In genomic region chr2:222907048-222907447, GRCh38 we compare ENCODE assay signal across 18 cellular contexts.
"Had no signal": no experiment of that assay in that cellular context is flagged by ENCODE, and none has a peak within 500 bp of the region (broad histone marks: within the 10 kb centered on the region; RNA-seq: fewer than 3 reads in every experiment).

No MANE protein-coding gene starts in this region.

- H3K27me3 ChIP-seq: breast epithelium, neutrophil, transverse colon had no signal

- H3K27ac ChIP-seq: breast epithelium, neutrophil, skin epidermis, transverse colon had no signal

- H3K36me3 ChIP-seq: breast epithelium had no signal

- H3K4me1 ChIP-seq: breast epithelium had no signal

- H3K4me3 ChIP-seq: breast epithelium, skin epidermis, transverse colon had no signal

- DNase-seq: activated CD4-positive, alpha-beta T cell treated with anti-CD3 and anti-CD28 coated beads, Interleukin-2, amount 50 U/mL, for 4 hours; activated naive CD4-positive, alpha-beta T cell treated with anti-CD3 and anti-CD28 coated beads for 36 hours; activated naive CD8-positive, alpha-beta T cell treated with anti-CD3 and anti-CD28 coated beads, Interleukin-2, amount 50 U/mL, for 24 hours; activated T-cell treated with anti-CD3 and anti-CD28 coated beads for 4 hours; aorta; left colon; naive B cell; posterior cingulate gyrus; retina; stimulated activated CD4-positive, alpha-beta T cell treated with anti-CD3 and anti-CD28 coated beads, Interleukin-15, amount 100 ng/mL, for 24 hours; stimulated activated CD4-positive, alpha-beta T cell treated with anti-CD3 and anti-CD28 coated beads, Interleukin-4, amount 100 ng/mL, for 1 hour; stimulated activated naive CD4-positive, alpha-beta T cell; substantia nigra; transverse colon had no signal

- H3K9me3 ChIP-seq: breast epithelium, neutrophil, transverse colon had no signal

- ATAC-seq: activated CD4-positive, CD25-positive, alpha-beta regulatory T cell treated with anti-CD3 and anti-CD28 coated beads, Interleukin-2, amount 50 U/mL, for 24 hours; activated naive CD8-positive, alpha-beta T cell treated with anti-CD3 and anti-CD28 coated beads, Interleukin-2, amount 50 U/mL, for 24 hours; left colon had no signal
